In genomic region chr18:35616664-35617423, GRCh38 we compare ENCODE assay signal across 8 cellular contexts.
DNase-seq lines count a peak whose midpoint lies in the region; ATAC-seq lines count a peak whose summit lies in the region.

No MANE protein-coding gene starts in this region.

- ATAC-seq in GM18511 (IDR thresholded peaks at IDR 0.05; ENCODE audit: unreplicated experiment): peak; percentile 98
- ATAC-seq in HG02840 (IDR thresholded peaks at IDR 0.05; ENCODE audit: low FRiP score, unreplicated experiment): peak; percentile 99

- DNase-seq in NOMO-1 (lab: John Stamatoyannopoulos, UW; ENCODE audit: unreplicated experiment in 2 of 2) (peak; percentile 87 to 96), fibroblast of the conjunctiva (ENCODE audit: low read depth) (peak; percentile 49), putamen (ENCODE audit: low spot score) (peak; percentile 16), NCI-H1930 (lab: John Stamatoyannopoulos, UW) (no peak), NCI-H2081 treated with DMSO at 0.1 percent for 48 hours (lab: John Stamatoyannopoulos, UW) (no peak)
- peak; percentile 61 for DNase-seq in activated CD8-positive, alpha-beta memory T cell treated with anti-CD3 and anti-CD28 coated beads, Interleukin-2, amount 50 U/mL, for 48 hours

Comparison
In these comparisons a context has a peak if more than half of its experiments do, and no peak if none do; other contexts are left out.
1. DNase-seq: peak in NOMO-1 (2 of 2), activated CD8-positive, alpha-beta memory T cell treated with anti-CD3 and anti-CD28 coated beads, Interleukin-2, amount 50 U/mL, for 48 hours (single experiment), fibroblast of the conjunctiva (single experiment) and putamen (single experiment); none in NCI-H1930 (0 of 2) and NCI-H2081 treated with DMSO at 0.1 percent for 48 hours (single experiment).